Comparison of ENCODE assay signal across 1 cellular context in the genomic region with DNA sequence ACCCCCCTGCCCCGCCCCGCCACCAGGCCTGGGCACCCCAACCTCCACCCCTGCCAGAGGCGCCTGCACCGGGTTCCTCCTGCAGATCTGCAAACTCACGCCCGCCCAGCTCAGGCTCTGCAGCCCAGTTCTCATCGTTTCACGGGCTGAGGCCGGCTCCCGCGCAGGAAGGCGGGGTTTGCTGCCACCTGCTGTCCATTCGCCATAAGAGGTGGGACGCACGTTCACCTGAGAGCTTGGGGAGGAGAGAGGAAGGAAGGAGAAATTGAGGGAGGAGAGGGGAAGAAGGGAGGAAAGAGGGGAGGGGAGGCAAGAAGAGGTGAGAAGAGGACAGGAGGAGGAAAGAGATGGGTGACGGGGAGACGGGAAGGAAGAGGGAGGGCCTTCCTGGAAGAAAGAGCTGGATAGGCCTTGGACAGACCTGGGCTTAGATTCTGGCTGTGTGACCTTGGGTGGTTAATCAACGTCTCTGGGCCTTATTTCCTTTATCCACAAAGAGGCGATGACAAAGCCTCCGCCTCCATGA.
TF ChIP-seq lines count a peak whose summit lies in the region.

No MANE protein-coding gene starts in this region.

TF ChIP-seq in HepG2, 621 proteins besides CTCF, POLR2A, EP300 and RAD21 (continued from another document and continues in another):
- TF ChIP-seq, protein P1, sequence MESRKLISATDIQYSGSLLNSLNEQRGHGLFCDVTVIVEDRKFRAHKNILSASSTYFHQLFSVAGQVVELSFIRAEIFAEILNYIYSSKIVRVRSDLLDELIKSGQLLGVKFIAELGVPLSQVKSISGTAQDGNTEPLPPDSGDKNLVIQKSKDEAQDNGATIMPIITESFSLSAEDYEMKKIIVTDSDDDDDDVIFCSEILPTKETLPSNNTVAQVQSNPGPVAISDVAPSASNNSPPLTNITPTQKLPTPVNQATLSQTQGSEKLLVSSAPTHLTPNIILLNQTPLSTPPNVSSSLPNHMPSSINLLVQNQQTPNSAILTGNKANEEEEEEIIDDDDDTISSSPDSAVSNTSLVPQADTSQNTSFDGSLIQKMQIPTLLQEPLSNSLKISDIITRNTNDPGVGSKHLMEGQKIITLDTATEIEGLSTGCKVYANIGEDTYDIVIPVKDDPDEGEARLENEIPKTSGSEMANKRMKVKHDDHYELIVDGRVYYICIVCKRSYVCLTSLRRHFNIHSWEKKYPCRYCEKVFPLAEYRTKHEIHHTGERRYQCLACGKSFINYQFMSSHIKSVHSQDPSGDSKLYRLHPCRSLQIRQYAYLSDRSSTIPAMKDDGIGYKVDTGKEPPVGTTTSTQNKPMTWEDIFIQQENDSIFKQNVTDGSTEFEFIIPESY (CRISPR knock-in tag; IDR thresholded peaks at IDR 0.05) = 0 out of 2 replicates have a peak, but pooled peaks have one; percentile 27
- TF ChIP-seq, protein P2, sequence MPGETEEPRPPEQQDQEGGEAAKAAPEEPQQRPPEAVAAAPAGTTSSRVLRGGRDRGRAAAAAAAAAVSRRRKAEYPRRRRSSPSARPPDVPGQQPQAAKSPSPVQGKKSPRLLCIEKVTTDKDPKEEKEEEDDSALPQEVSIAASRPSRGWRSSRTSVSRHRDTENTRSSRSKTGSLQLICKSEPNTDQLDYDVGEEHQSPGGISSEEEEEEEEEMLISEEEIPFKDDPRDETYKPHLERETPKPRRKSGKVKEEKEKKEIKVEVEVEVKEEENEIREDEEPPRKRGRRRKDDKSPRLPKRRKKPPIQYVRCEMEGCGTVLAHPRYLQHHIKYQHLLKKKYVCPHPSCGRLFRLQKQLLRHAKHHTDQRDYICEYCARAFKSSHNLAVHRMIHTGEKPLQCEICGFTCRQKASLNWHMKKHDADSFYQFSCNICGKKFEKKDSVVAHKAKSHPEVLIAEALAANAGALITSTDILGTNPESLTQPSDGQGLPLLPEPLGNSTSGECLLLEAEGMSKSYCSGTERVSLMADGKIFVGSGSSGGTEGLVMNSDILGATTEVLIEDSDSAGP (CRISPR knock-in tag; IDR thresholded peaks at IDR 0.05; ENCODE audit: borderline replicate concordance) = peak; percentile 27; the same call in 1 of the 2 replicates
- TF ChIP-seq, protein P3, sequence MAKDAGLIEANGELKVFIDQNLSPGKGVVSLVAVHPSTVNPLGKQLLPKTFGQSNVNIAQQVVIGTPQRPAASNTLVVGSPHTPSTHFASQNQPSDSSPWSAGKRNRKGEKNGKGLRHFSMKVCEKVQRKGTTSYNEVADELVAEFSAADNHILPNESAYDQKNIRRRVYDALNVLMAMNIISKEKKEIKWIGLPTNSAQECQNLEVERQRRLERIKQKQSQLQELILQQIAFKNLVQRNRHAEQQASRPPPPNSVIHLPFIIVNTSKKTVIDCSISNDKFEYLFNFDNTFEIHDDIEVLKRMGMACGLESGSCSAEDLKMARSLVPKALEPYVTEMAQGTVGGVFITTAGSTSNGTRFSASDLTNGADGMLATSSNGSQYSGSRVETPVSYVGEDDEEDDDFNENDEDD (CRISPR knock-in tag; IDR thresholded peaks at IDR 0.05; ENCODE audit: borderline replicate concordance) = peak; percentile 28; the same call in 1 of the 2 replicates
- TF ChIP-seq ZNF792 (CRISPR knock-in tag; IDR thresholded peaks at IDR 0.05) (0 out of 2 replicates have a peak, but pooled peaks have one; percentile 50), ZNF546 (CRISPR knock-in tag; conservative IDR thresholded peaks at IDR 0.05) (0 out of 2 replicates have a peak, but pooled peaks have one; percentile 51), ERF (CRISPR knock-in tag; IDR thresholded peaks at IDR 0.05) (0 out of 2 replicates have a peak, but pooled peaks have one; percentile 43), TBX2 (CRISPR knock-in tag; IDR thresholded peaks at IDR 0.05; ENCODE audit: borderline replicate concordance) (peak; percentile 35; the same call in 1 of the 2 replicates), ZNF768 (CRISPR knock-in tag; IDR thresholded peaks at IDR 0.05) (peak; percentile 95; the same call in 1 of the 2 replicates), ATM (IDR thresholded peaks at IDR 0.05; ENCODE audit: borderline replicate concordance) (no peak), SKI (IDR thresholded peaks at IDR 0.05; ENCODE audit: partially characterized antibody) (peak; percentile 16), CBFB (CRISPR knock-in tag; IDR thresholded peaks at IDR 0.05) (0 out of 2 replicates have a peak, but pooled peaks have one; percentile 30), ZNF674 (CRISPR knock-in tag; IDR thresholded peaks at IDR 0.05; ENCODE audit: low read depth) (no peak), HNRNPK (IDR thresholded peaks at IDR 0.05; ENCODE audit: low read depth, low read length, poor library complexity, severe bottlenecking) (peak; percentile 56), MIXL1 (CRISPR knock-in tag; IDR thresholded peaks at IDR 0.05) (peak; percentile 27; the same call in 1 of the 2 replicates), MXD4 (CRISPR knock-in tag; IDR thresholded peaks at IDR 0.05) (no peak), TMF1 (CRISPR knock-in tag; IDR thresholded peaks at IDR 0.05; ENCODE audit: low read depth) (no peak), NFE2 (CRISPR knock-in tag; IDR thresholded peaks at IDR 0.05) (no peak), BCL6 (CRISPR knock-in tag; IDR thresholded peaks at IDR 0.05) (peak; percentile 69), ZBTB38 (CRISPR knock-in tag; IDR thresholded peaks at IDR 0.05) (peak; percentile 60; the same call in 1 of the 2 replicates), HMGA1 (CRISPR knock-in tag; conservative IDR thresholded peaks at IDR 0.05) (no peak), IRF2 (CRISPR knock-in tag; IDR thresholded peaks at IDR 0.05) (peak; percentile 74), GATAD2A (CRISPR knock-in tag; IDR thresholded peaks at IDR 0.05) (peak; percentile 23; the same call in 1 of the 2 replicates), SMC3 (IDR thresholded peaks at IDR 0.05; ENCODE audit: low read length) (peak; percentile 83), HDAC6 (IDR thresholded peaks at IDR 0.05; ENCODE audit: low read depth, low read length) (no peak), KDM3A (CRISPR knock-in tag; IDR thresholded peaks at IDR 0.05; ENCODE audit: low read depth) (0 out of 2 replicates have a peak, but pooled peaks have one; percentile 80), FOXC1 (CRISPR knock-in tag; IDR thresholded peaks at IDR 0.05; ENCODE audit: borderline replicate concordance) (no peak)
- TF ChIP-seq, protein P4, sequence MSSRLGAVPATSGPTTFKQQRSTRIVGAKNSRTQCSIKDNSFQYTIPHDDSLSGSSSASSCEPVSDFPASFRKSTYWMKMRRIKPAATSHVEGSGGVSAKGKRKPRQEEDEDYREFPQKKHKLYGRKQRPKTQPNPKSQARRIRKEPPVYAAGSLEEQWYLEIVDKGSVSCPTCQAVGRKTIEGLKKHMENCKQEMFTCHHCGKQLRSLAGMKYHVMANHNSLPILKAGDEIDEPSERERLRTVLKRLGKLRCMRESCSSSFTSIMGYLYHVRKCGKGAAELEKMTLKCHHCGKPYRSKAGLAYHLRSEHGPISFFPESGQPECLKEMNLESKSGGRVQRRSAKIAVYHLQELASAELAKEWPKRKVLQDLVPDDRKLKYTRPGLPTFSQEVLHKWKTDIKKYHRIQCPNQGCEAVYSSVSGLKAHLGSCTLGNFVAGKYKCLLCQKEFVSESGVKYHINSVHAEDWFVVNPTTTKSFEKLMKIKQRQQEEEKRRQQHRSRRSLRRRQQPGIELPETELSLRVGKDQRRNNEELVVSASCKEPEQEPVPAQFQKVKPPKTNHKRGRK (CRISPR knock-in tag; IDR thresholded peaks at IDR 0.05) = peak; percentile 73
- TF ChIP-seq, protein P5, sequence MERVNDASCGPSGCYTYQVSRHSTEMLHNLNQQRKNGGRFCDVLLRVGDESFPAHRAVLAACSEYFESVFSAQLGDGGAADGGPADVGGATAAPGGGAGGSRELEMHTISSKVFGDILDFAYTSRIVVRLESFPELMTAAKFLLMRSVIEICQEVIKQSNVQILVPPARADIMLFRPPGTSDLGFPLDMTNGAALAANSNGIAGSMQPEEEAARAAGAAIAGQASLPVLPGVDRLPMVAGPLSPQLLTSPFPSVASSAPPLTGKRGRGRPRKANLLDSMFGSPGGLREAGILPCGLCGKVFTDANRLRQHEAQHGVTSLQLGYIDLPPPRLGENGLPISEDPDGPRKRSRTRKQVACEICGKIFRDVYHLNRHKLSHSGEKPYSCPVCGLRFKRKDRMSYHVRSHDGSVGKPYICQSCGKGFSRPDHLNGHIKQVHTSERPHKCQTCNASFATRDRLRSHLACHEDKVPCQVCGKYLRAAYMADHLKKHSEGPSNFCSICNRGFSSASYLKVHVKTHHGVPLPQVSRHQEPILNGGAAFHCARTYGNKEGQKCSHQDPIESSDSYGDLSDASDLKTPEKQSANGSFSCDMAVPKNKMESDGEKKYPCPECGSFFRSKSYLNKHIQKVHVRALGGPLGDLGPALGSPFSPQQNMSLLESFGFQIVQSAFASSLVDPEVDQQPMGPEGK (CRISPR knock-in tag; IDR thresholded peaks at IDR 0.05) = peak; percentile 56; the same call in 1 of the 2 replicates
- TF ChIP-seq, protein P6, sequence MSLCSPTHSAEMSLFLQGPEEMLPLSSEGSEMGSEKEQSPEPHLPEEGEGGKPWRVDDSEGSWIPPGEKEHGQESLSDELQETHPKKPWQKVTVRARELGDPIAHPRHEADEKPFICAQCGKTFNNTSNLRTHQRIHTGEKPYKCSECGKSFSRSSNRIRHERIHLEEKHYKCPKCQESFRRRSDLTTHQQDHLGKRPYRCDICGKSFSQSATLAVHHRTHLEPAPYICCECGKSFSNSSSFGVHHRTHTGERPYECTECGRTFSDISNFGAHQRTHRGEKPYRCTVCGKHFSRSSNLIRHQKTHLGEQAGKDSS (CRISPR knock-in tag; IDR thresholded peaks at IDR 0.05; ENCODE audit: borderline replicate concordance, low read depth) = 0 out of 2 replicates have a peak, but pooled peaks have one; percentile 58
- TF ChIP-seq, protein P7, sequence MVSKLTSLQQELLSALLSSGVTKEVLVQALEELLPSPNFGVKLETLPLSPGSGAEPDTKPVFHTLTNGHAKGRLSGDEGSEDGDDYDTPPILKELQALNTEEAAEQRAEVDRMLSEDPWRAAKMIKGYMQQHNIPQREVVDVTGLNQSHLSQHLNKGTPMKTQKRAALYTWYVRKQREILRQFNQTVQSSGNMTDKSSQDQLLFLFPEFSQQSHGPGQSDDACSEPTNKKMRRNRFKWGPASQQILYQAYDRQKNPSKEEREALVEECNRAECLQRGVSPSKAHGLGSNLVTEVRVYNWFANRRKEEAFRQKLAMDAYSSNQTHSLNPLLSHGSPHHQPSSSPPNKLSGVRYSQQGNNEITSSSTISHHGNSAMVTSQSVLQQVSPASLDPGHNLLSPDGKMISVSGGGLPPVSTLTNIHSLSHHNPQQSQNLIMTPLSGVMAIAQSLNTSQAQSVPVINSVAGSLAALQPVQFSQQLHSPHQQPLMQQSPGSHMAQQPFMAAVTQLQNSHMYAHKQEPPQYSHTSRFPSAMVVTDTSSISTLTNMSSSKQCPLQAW (CRISPR knock-in tag; IDR thresholded peaks at IDR 0.05) = peak; percentile 42
- TF ChIP-seq, protein P8, sequence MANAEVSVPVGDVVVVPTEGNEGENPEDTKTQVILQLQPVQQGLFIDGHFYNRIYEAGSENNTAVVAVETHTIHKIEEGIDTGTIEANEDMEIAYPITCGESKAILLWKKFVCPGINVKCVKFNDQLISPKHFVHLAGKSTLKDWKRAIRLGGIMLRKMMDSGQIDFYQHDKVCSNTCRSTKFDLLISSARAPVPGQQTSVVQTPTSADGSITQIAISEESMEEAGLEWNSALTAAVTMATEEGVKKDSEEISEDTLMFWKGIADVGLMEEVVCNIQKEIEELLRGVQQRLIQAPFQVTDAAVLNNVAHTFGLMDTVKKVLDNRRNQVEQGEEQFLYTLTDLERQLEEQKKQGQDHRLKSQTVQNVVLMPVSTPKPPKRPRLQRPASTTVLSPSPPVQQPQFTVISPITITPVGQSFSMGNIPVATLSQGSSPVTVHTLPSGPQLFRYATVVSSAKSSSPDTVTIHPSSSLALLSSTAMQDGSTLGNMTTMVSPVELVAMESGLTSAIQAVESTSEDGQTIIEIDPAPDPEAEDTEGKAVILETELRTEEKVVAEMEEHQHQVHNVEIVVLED (CRISPR knock-in tag; IDR thresholded peaks at IDR 0.05; ENCODE audit: borderline replicate concordance) = no peak
- TF ChIP-seq, protein P9, sequence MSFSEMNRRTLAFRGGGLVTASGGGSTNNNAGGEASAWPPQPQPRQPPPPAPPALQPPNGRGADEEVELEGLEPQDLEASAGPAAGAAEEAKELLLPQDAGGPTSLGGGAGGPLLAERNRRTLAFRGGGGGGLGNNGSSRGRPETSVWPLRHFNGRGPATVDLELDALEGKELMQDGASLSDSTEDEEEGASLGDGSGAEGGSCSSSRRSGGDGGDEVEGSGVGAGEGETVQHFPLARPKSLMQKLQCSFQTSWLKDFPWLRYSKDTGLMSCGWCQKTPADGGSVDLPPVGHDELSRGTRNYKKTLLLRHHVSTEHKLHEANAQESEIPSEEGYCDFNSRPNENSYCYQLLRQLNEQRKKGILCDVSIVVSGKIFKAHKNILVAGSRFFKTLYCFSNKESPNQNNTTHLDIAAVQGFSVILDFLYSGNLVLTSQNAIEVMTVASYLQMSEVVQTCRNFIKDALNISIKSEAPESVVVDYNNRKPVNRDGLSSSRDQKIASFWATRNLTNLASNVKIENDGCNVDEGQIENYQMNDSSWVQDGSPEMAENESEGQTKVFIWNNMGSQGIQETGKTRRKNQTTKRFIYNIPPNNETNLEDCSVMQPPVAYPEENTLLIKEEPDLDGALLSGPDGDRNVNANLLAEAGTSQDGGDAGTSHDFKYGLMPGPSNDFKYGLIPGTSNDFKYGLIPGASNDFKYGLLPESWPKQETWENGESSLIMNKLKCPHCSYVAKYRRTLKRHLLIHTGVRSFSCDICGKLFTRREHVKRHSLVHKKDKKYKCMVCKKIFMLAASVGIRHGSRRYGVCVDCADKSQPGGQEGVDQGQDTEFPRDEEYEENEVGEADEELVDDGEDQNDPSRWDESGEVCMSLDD (CRISPR knock-in tag; IDR thresholded peaks at IDR 0.05; ENCODE audit: borderline replicate concordance) = no peak
- TF ChIP-seq, protein P10, sequence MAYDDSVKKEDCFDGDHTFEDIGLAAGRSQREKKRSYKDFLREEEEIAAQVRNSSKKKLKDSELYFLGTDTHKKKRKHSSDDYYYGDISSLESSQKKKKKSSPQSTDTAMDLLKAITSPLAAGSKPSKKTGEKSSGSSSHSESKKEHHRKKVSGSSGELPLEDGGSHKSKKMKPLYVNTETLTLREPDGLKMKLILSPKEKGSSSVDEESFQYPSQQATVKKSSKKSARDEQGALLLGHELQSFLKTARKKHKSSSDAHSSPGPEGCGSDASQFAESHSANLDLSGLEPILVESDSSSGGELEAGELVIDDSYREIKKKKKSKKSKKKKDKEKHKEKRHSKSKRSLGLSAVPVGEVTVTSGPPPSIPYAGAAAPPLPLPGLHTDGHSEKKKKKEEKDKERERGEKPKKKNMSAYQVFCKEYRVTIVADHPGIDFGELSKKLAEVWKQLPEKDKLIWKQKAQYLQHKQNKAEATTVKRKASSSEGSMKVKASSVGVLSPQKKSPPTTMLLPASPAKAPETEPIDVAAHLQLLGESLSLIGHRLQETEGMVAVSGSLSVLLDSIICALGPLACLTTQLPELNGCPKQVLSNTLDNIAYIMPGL (CRISPR knock-in tag; IDR thresholded peaks at IDR 0.05; ENCODE audit: borderline replicate concordance in 1 of 2, low read depth in 1 of 2) = peak; percentile 26 to 66; a peak in 2 of 4 replicates
- TF ChIP-seq, protein P11, sequence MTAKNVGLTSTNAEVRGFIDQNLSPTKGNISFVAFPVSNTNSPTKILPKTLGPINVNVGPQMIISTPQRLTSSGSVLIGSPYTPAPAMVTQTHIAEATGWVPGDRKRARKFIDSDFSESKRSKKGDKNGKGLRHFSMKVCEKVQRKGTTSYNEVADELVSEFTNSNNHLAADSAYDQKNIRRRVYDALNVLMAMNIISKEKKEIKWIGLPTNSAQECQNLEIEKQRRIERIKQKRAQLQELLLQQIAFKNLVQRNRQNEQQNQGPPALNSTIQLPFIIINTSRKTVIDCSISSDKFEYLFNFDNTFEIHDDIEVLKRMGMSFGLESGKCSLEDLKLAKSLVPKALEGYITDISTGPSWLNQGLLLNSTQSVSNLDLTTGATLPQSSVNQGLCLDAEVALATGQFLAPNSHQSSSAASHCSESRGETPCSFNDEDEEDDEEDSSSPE (CRISPR knock-in tag; IDR thresholded peaks at IDR 0.05) = no peak
- TF ChIP-seq, protein P12, sequence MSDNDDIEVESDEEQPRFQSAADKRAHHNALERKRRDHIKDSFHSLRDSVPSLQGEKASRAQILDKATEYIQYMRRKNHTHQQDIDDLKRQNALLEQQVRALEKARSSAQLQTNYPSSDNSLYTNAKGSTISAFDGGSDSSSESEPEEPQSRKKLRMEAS (IDR thresholded peaks at IDR 0.05) = peak; percentile 27; the same call in 1 of the 2 replicates
